ENCODE assay signal across 1 cellular context in genomic region chr16:81440888-81441663, GRCh38.
A peak's percentile ranks its signal among the peaks of the same experiment; 100 is the strongest.
TF ChIP-seq lines count a peak whose summit lies in the region.

No MANE protein-coding gene starts in this region.

TF ChIP-seq in HepG2, 621 proteins besides CTCF, POLR2A, EP300 and RAD21 (continued from another document and continues in another):
- TF ChIP-seq ZNF816 (CRISPR knock-in tag; IDR thresholded peaks at IDR 0.05; ENCODE audit: borderline replicate concordance): no peak
- no peak for TF ChIP-seq NFATC3 (CRISPR knock-in tag; IDR thresholded peaks at IDR 0.05)
- TF ChIP-seq SRSF9 (IDR thresholded peaks at IDR 0.05; ENCODE audit: borderline replicate concordance, insufficient read depth, low read depth, low read length, poor library complexity, severe bottlenecking): no peak
- TF ChIP-seq MBD4 (IDR thresholded peaks at IDR 0.05; ENCODE audit: borderline replicate concordance, low read length): no peak
- no peak for TF ChIP-seq SP1 (IDR thresholded peaks at IDR 0.05)
- TF ChIP-seq SP1 (CRISPR knock-in tag; IDR thresholded peaks at IDR 0.05): no peak
- no peak for TF ChIP-seq ZNF432 (CRISPR knock-in tag; IDR thresholded peaks at IDR 0.05; ENCODE audit: borderline replicate concordance)
- no peak for TF ChIP-seq ESRRA (CRISPR knock-in tag; IDR thresholded peaks at IDR 0.05; ENCODE audit: low read depth)
- no peak for TF ChIP-seq RBM22 (optimal IDR thresholded peaks at IDR 0.05; ENCODE audit: low read length)
- no peak for TF ChIP-seq ZNF282 (IDR thresholded peaks at IDR 0.05; ENCODE audit: partially characterized antibody)
- no peak for TF ChIP-seq MYC (CRISPR knock-in tag; IDR thresholded peaks at IDR 0.05; ENCODE audit: borderline replicate concordance)
- TF ChIP-seq MAFK (conservative IDR thresholded peaks at IDR 0.05 in 1 of 2, IDR thresholded peaks at IDR 0.05 in 1 of 2; ENCODE audit: low read length in 2 of 2): peak; percentile 73; a peak in 3 of 4 replicates
- no peak for TF ChIP-seq SNAPC4 (CRISPR knock-in tag; IDR thresholded peaks at IDR 0.05)
- TF ChIP-seq ZBTB7A (CRISPR knock-in tag; IDR thresholded peaks at IDR 0.05): no peak
- no peak for TF ChIP-seq ZNF12 (CRISPR knock-in tag; IDR thresholded peaks at IDR 0.05)
- peak; percentile 74 for TF ChIP-seq RXRA (CRISPR knock-in tag; IDR thresholded peaks at IDR 0.05)
- no peak for TF ChIP-seq CC2D1A (CRISPR knock-in tag; IDR thresholded peaks at IDR 0.05)
- TF ChIP-seq TBX3 (IDR thresholded peaks at IDR 0.05; ENCODE audit: borderline replicate concordance): no peak
- no peak for TF ChIP-seq ZNF510 (CRISPR knock-in tag; IDR thresholded peaks at IDR 0.05; ENCODE audit: low read depth)
- TF ChIP-seq SMARCC2 (IDR thresholded peaks at IDR 0.05): no peak
- no peak for TF ChIP-seq ZNF121 (CRISPR knock-in tag; IDR thresholded peaks at IDR 0.05)
- no peak for TF ChIP-seq ZNF329 (CRISPR knock-in tag; IDR thresholded peaks at IDR 0.05; ENCODE audit: low read depth)
- TF ChIP-seq, protein P1, sequence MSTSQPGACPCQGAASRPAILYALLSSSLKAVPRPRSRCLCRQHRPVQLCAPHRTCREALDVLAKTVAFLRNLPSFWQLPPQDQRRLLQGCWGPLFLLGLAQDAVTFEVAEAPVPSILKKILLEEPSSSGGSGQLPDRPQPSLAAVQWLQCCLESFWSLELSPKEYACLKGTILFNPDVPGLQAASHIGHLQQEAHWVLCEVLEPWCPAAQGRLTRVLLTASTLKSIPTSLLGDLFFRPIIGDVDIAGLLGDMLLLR (CRISPR knock-in tag; IDR thresholded peaks at IDR 0.05): no peak
- no peak for TF ChIP-seq SP2 (CRISPR knock-in tag; IDR thresholded peaks at IDR 0.05)
- no peak for TF ChIP-seq RBFOX2 (IDR thresholded peaks at IDR 0.05; ENCODE audit: low read depth, low read length)
- TF ChIP-seq NRL (CRISPR knock-in tag; IDR thresholded peaks at IDR 0.05; ENCODE audit: borderline replicate concordance): peak; percentile 13; the same call in 1 of the 2 replicates
- TF ChIP-seq, protein P2, sequence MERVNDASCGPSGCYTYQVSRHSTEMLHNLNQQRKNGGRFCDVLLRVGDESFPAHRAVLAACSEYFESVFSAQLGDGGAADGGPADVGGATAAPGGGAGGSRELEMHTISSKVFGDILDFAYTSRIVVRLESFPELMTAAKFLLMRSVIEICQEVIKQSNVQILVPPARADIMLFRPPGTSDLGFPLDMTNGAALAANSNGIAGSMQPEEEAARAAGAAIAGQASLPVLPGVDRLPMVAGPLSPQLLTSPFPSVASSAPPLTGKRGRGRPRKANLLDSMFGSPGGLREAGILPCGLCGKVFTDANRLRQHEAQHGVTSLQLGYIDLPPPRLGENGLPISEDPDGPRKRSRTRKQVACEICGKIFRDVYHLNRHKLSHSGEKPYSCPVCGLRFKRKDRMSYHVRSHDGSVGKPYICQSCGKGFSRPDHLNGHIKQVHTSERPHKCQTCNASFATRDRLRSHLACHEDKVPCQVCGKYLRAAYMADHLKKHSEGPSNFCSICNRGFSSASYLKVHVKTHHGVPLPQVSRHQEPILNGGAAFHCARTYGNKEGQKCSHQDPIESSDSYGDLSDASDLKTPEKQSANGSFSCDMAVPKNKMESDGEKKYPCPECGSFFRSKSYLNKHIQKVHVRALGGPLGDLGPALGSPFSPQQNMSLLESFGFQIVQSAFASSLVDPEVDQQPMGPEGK (CRISPR knock-in tag; IDR thresholded peaks at IDR 0.05): no peak
- TF ChIP-seq ZNF460 (CRISPR knock-in tag; IDR thresholded peaks at IDR 0.05; ENCODE audit: borderline replicate concordance): no peak
- no peak for TF ChIP-seq FOSL1 (CRISPR knock-in tag; IDR thresholded peaks at IDR 0.05; ENCODE audit: borderline replicate concordance)
- TF ChIP-seq ATM (IDR thresholded peaks at IDR 0.05; ENCODE audit: borderline replicate concordance): no peak
- TF ChIP-seq MAFG (CRISPR knock-in tag; IDR thresholded peaks at IDR 0.05): no peak
- TF ChIP-seq SCMH1 (CRISPR knock-in tag; IDR thresholded peaks at IDR 0.05; ENCODE audit: borderline replicate concordance): no peak
- no peak for TF ChIP-seq ARNT2 (CRISPR knock-in tag; IDR thresholded peaks at IDR 0.05; ENCODE audit: low read depth)
- no peak for TF ChIP-seq ZNF530 (CRISPR knock-in tag; IDR thresholded peaks at IDR 0.05; ENCODE audit: low read depth)
- no peak for TF ChIP-seq EHMT2 (IDR thresholded peaks at IDR 0.05; ENCODE audit: borderline replicate concordance, low read depth, low read length)
- no peak for TF ChIP-seq YY1 (IDR thresholded peaks at IDR 0.05; ENCODE audit: insufficient read depth, insufficient replicate concordance, low read depth, low read length)
- no peak for TF ChIP-seq CBX5 (CRISPR knock-in tag; IDR thresholded peaks at IDR 0.05; ENCODE audit: borderline replicate concordance)
- TF ChIP-seq SNRNP70 (IDR thresholded peaks at IDR 0.05; ENCODE audit: low read depth, low read length): no peak
- TF ChIP-seq ZNF253 (CRISPR knock-in tag; IDR thresholded peaks at IDR 0.05; ENCODE audit: borderline replicate concordance): no peak
- TF ChIP-seq ZFP36L1 (CRISPR knock-in tag; IDR thresholded peaks at IDR 0.05): no peak
- 0 out of 2 replicates have a peak, but pooled peaks have one; percentile 31 for TF ChIP-seq SIN3A (IDR thresholded peaks at IDR 0.05; ENCODE audit: borderline replicate concordance, low read depth, low read length)
- no peak for TF ChIP-seq ZNF496 (CRISPR knock-in tag; IDR thresholded peaks at IDR 0.05; ENCODE audit: insufficient replicate concordance)
- TF ChIP-seq, protein P3, sequence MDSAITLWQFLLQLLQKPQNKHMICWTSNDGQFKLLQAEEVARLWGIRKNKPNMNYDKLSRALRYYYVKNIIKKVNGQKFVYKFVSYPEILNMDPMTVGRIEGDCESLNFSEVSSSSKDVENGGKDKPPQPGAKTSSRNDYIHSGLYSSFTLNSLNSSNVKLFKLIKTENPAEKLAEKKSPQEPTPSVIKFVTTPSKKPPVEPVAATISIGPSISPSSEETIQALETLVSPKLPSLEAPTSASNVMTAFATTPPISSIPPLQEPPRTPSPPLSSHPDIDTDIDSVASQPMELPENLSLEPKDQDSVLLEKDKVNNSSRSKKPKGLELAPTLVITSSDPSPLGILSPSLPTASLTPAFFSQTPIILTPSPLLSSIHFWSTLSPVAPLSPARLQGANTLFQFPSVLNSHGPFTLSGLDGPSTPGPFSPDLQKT (CRISPR knock-in tag; IDR thresholded peaks at IDR 0.05; ENCODE audit: borderline replicate concordance): no peak
- TF ChIP-seq NFE2L2 (IDR thresholded peaks at IDR 0.05; ENCODE audit: low read length): no peak
- no peak for TF ChIP-seq ZNF431 (CRISPR knock-in tag; IDR thresholded peaks at IDR 0.05; ENCODE audit: borderline replicate concordance, low read depth)
- no peak for TF ChIP-seq ZFP1 (CRISPR knock-in tag; IDR thresholded peaks at IDR 0.05)
- TF ChIP-seq HOXD1 (CRISPR knock-in tag; IDR thresholded peaks at IDR 0.05): no peak
- no peak for TF ChIP-seq KMT2B (CRISPR knock-in tag; IDR thresholded peaks at IDR 0.05)
- TF ChIP-seq ZNF18 (CRISPR knock-in tag; IDR thresholded peaks at IDR 0.05; ENCODE audit: insufficient replicate concordance): no peak
- TF ChIP-seq SAP130 (CRISPR knock-in tag; IDR thresholded peaks at IDR 0.05; ENCODE audit: low read depth): peak; percentile 36; the same call in 1 of the 2 replicates
- no peak for TF ChIP-seq ASH2L (IDR thresholded peaks at IDR 0.05; ENCODE audit: insufficient read length, low read depth, low read length)
- no peak for TF ChIP-seq ADNP (CRISPR knock-in tag; IDR thresholded peaks at IDR 0.05)
- no peak for TF ChIP-seq ZBTB2 (CRISPR knock-in tag; IDR thresholded peaks at IDR 0.05; ENCODE audit: low read depth)
- TF ChIP-seq ARID5B (CRISPR knock-in tag; IDR thresholded peaks at IDR 0.05): no peak
- no peak for TF ChIP-seq HNRNPUL1 (IDR thresholded peaks at IDR 0.05; ENCODE audit: low read depth, low read length)
- no peak for TF ChIP-seq E2F5 (CRISPR knock-in tag; conservative IDR thresholded peaks at IDR 0.05)
